ENCODE assay signal across 1 cellular context in genomic region chr13:80199067-80199466, GRCh38.
A peak's percentile ranks its signal among the peaks of the same experiment; 100 is the strongest.
TF ChIP-seq lines count a peak whose summit lies in the region.

No MANE protein-coding gene starts in this region.

TF ChIP-seq in liver, 16 proteins besides CTCF, POLR2A, EP300 and RAD21 (continued from another document):
- no peak for TF ChIP-seq REST (IDR thresholded peaks at IDR 0.05)
- peak in 1 of 2 donors; percentile 65 for TF ChIP-seq HNF4A (conservative IDR thresholded peaks at IDR 0.05)
- TF ChIP-seq HNF4G (IDR thresholded peaks at IDR 0.05): no peak
- TF ChIP-seq MAX (IDR thresholded peaks at IDR 0.05): peak; percentile 7
